In genomic region chrX:129678881-129679195, GRCh38 we compare ENCODE assay signal across 10 cellular contexts. TPM values are rescaled to one million over a fixed set of nuclear protein-coding genes. Genes with fewer than 3 reads are reported as not detected.
DNase-seq lines count a peak whose midpoint lies in the region; ATAC-seq, FAIRE-seq and TF ChIP-seq lines count a peak whose summit lies in the region.
"Had no signal": no experiment of that assay in that cellular context is flagged by ENCODE, and none has a peak within 500 bp of the region (broad histone marks: within the 10 kb centered on the region; RNA-seq: fewer than 3 reads in every experiment).

No MANE protein-coding gene starts in this region.

- peak overlapping the region in 7 of 11 experiments; percentile 48 to 70 (median 57); a peak in 6 of 22 replicates for H3K27ac ChIP-seq in BLaER1 treated with 17β-estradiol and CSF1 and Interleukin-3, amounts not matched to agents 10 nM and 100 nM
- H3K27ac ChIP-seq in GM12878 (ENCODE audit: control insufficient read depth, insufficient read depth): no peak overlapping the region
- no peak overlapping the region for H3K27ac ChIP-seq in neutrophil
- H3K27ac ChIP-seq: cardiac muscle cell had no signal

- H3K4me3 Mint-ChIP-seq in HFFc6: peak overlapping the region; percentile 68
- H3K4me3 Mint-ChIP-seq in chondrocyte (ENCODE audit: unreplicated experiment): no peak overlapping the region

- peak overlapping the region in 6 of 11 experiments; percentile 53 to 69 (median 58); a peak in 8 of 22 replicates for H3K9ac ChIP-seq in BLaER1 treated with 17β-estradiol and CSF1 and Interleukin-3, amounts not matched to agents 10 nM and 100 nM
- H3K9ac ChIP-seq in GM12878 (ENCODE audit: control insufficient read depth, insufficient read depth, low read length): no peak overlapping the region

- TF ChIP-seq CTCF in HFFc6 (IDR thresholded peaks at IDR 0.05): no peak
- no peak for TF ChIP-seq CTCF in GM12878 (IDR thresholded peaks at IDR 0.05 in 2 of 3, conservative IDR thresholded peaks at IDR 0.05 in 1 of 3; ENCODE audit: control insufficient read depth in 2 of 3, extremely low read depth in 1 of 3, insufficient read depth in 1 of 3, low read depth in 3 of 3, low read length in 3 of 3)
- TF ChIP-seq CTCF in neutrophil (IDR thresholded peaks at IDR 0.05): no peak
- no peak for TF ChIP-seq CTCF in chondrocyte (IDR thresholded peaks at IDR 0.05)

- peak overlapping the region; percentile 29; the same call in 1 of the 2 replicates for H2AFZ ChIP-seq in GM12878 (ENCODE audit: control insufficient read depth, low read depth, low read length)

- WGBS in GM12878 (ENCODE audit: insufficient coverage, insufficient replicate concordance, low lambda C conversion rate, missing lambda C conversion rate): 33% methylated on average over 4 of the region's 4 CpGs

- POLR2A ChIA-PET in GM12878 (lab: Charles Lee): no interaction called here

- no peaks in the 10 kb centered on the region for H3K9me3 Mint-ChIP-seq in HFFc6
- peaks cover 1% of the 10 kb centered on the region for H3K9me3 Mint-ChIP-seq in chondrocyte (ENCODE audit: low read depth)

- H3K9me3 ChIP-seq in BLaER1 treated with 17β-estradiol and CSF1 and Interleukin-3, amounts not matched to agents 10 nM and 100 nM (replicated peaks in 1 of 11): peaks cover 0 to 8% (median 0%) of the 10 kb centered on the region in 11 experiments; a peak in 3 of 22 replicates
- H3K9me3 ChIP-seq in GM12878 (replicated peaks; ENCODE audit: control insufficient read depth, insufficient read depth, low read length) (no peaks in the 10 kb centered on the region), neutrophil (no peaks in the 10 kb centered on the region)
- H3K9me3 ChIP-seq: HAP-1 had no signal

- CTCF ChIA-PET in GM12878 (lab: Yijun Ruan, JAX): interaction anchor here (1.0 to 2.2 kb wide), 4 partner anchors 48 to 247 kb away, joined by 4 to 8 read pairs (median 6); no protein-coding TSS in a partner anchor

- DNase-seq in HFFc6 (no peak), GM12878 (ENCODE audit: low read depth, low spot score) (no peak), chondrocyte (ENCODE audit: low spot score) (no peak), RCC 7860 (ENCODE audit: low spot score) (no peak), iPS-NIHi11 (ENCODE audit: low spot score) (no peak)

- H3K4me1 Mint-ChIP-seq in HFFc6 (ENCODE audit: low read depth): peaks cover 16% of the 10 kb centered on the region; the same call in 1 of the 2 replicates
- peaks cover 4% of the 10 kb centered on the region for H3K4me1 Mint-ChIP-seq in chondrocyte (ENCODE audit: low read depth)

- no peaks in the 10 kb centered on the region for H3K79me2 ChIP-seq in GM12878 (ENCODE audit: control insufficient read depth, insufficient read depth, low read length)

- TF ChIP-seq POLR2A in GM12878 (IDR thresholded peaks at IDR 0.05; ENCODE audit: low read depth, low read length): no peak

- peaks cover 10 to 18% (median 16%) of the 10 kb centered on the region in 10 experiments; a peak in 17 of 20 replicates for H3K4me1 ChIP-seq in BLaER1 treated with 17β-estradiol and CSF1 and Interleukin-3, amounts not matched to agents 10 nM and 100 nM
- H3K4me1 ChIP-seq in GM12878 (ENCODE audit: control insufficient read depth, insufficient read depth, low read length) (no peaks in the 10 kb centered on the region; the same call in 1 of the 2 replicates), neutrophil (ENCODE audit: control insufficient read depth in 1 of 2, insufficient read depth in 1 of 2, low read depth in 1 of 2, low read length in 1 of 2) (peaks cover 13% of the 10 kb centered on the region in 2 experiments)
- H3K4me1 ChIP-seq: HAP-1 had no signal

- in situ Hi-C loops in GM12878 (cut with MboI): no loop called here

- TF ChIP-seq RAD21 in GM12878 (IDR thresholded peaks at IDR 0.05; ENCODE audit: insufficient read depth, low read depth, low read length): no peak

- no peaks in the 10 kb centered on the region for H3K36me3 ChIP-seq in BLaER1 treated with 17β-estradiol and CSF1 and Interleukin-3, amounts not matched to agents 10 nM and 100 nM
- H3K36me3 ChIP-seq in GM12878 (ENCODE audit: control insufficient read depth in 2 of 2, insufficient read depth in 2 of 2, low read length in 1 of 2): no peaks in the 10 kb centered on the region
- H3K36me3 ChIP-seq in neutrophil: no peaks in the 10 kb centered on the region
- H3K36me3 ChIP-seq: cardiac muscle cell, HAP-1 had no signal

- peaks cover 3% of the 10 kb centered on the region for H3K27me3 Mint-ChIP-seq in HFFc6 (ENCODE audit: insufficient read depth)
- no peaks in the 10 kb centered on the region for H3K27me3 Mint-ChIP-seq in chondrocyte (ENCODE audit: low read depth)

- H3K4me2 ChIP-seq in BLaER1 treated with 17β-estradiol and CSF1 and Interleukin-3, amounts not matched to agents 10 nM and 100 nM: peak overlapping the region; percentile 59 to 83 (median 71)
- H3K4me2 ChIP-seq in GM12878 (ENCODE audit: control insufficient read depth, insufficient read depth): peak overlapping the region; percentile 71; the same call in 1 of the 2 replicates

- no peaks in the 10 kb centered on the region; a peak in 1 of 22 replicates for H4K20me1 ChIP-seq in BLaER1 treated with 17β-estradiol and CSF1 and Interleukin-3, amounts not matched to agents 10 nM and 100 nM
- no peaks in the 10 kb centered on the region for H4K20me1 ChIP-seq in GM12878 (ENCODE audit: control insufficient read depth, insufficient read depth)

- H3K27ac Mint-ChIP-seq in HFFc6 (no peak overlapping the region; the same call in 1 of the 2 replicates), chondrocyte (ENCODE audit: unreplicated experiment) (no peak overlapping the region)

- ATAC-seq in GM12878 (no peak), HG03280 (IDR thresholded peaks at IDR 0.05; ENCODE audit: unreplicated experiment) (no peak)

- TF ChIP-seq EP300 in GM12878 (IDR thresholded peaks at IDR 0.05; ENCODE audit: borderline replicate concordance in 1 of 2, control insufficient read depth in 1 of 2, low read depth in 2 of 2, low read length in 2 of 2): no peak

- RAD21 ChIA-PET in GM12878 (lab: Charles Lee; ENCODE audit: unreplicated experiment): no interaction called here

- no peak for FAIRE-seq in GM12878 (lab: Jason Lieb, UNC)
- no peak for FAIRE-seq in RCC 7860 (lab: Jason Lieb, UNC)

- peaks cover 51 to 91% (median 72%) of the 10 kb centered on the region in 11 experiments for H3K27me3 ChIP-seq in BLaER1 treated with 17β-estradiol and CSF1 and Interleukin-3, amounts not matched to agents 10 nM and 100 nM
- H3K27me3 ChIP-seq in GM12878 (replicated peaks in 1 of 2; ENCODE audit: control insufficient read depth in 2 of 2, insufficient read depth in 2 of 2, low read length in 1 of 2) (no peaks in the 10 kb centered on the region; a peak in 1 of 4 replicates), neutrophil (no peaks in the 10 kb centered on the region)

- no peaks in the 10 kb centered on the region for H3K36me3 Mint-ChIP-seq in HFFc6 (ENCODE audit: low read depth)
- H3K36me3 Mint-ChIP-seq in chondrocyte (ENCODE audit: low read depth): no peaks in the 10 kb centered on the region

- no TSS peak for BruUV-seq in GM12878 (replicated peaks; lab: Mats Ljungman, UMichigan)

- H3K4me3 ChIP-seq in BLaER1 treated with 17β-estradiol and CSF1 and Interleukin-3, amounts not matched to agents 10 nM and 100 nM: peak overlapping the region in 8 of 10 experiments; percentile 9 to 57 (median 40); a peak in 6 of 20 replicates
- H3K4me3 ChIP-seq in GM12878 (0 out of 2 replicates have a peak overlapping the region, but pooled peaks have one; percentile 36), neutrophil (ENCODE audit: low read depth in 1 of 2, low read length in 1 of 2) (peak overlapping the region; percentile 40 to 51)
- H3K4me3 ChIP-seq: cardiac muscle cell, HAP-1 had no signal

- intact Hi-C loops in GM12878 (cut with micrococcal nuclease; ENCODE audit: unreplicated experiment): no loop called here

- SMC1A ChIA-PET in GM12878 (lab: Charles Lee; ENCODE audit: uncharacterized antibody, unreplicated experiment): interaction anchor here (0.6 to 1.4 kb wide), 2 partner anchors 80 to 249 kb away, joined by 3 to 4 read pairs; no protein-coding TSS in a partner anchor

RNA-seq across cellular contexts. Expression of gene APLN, which starts 24.1 kb away (rescaled TPM):
- under 1 TPM in 5 of 6 experiments, not detected in 1; 0.09 to 0.37 (median 0.27) TPM for total RNA-seq in HFFc6 (2021; fragmentation: NEBNext Ultra II Directional; extraction: Animal tissue kit (Norgen Biotek cat#: 25700))
- not detected in 2 replicates for total RNA-seq in GM12878 (2013; cell fraction: nucleolus; rRNA removed)
- total RNA-seq in GM12878 (2014; rRNA removed) (not detected in 2 replicates), GM12878 (2014; rRNA removed; fragmentation: Illumina TruSeq; extraction: Trizol) (not detected in 2 replicates), GM12878 (2021) (not detected in 2 replicates), chondrocyte (0.19 to 1.3 TPM (median 1.1 TPM) in 3 replicates)
- polyA plus RNA-seq in GM12878 (2011; ENCODE audit: low read depth): not detected
- polyA plus RNA-seq in GM12878 (2011; rRNA removed) (0.31 and 0.33 TPM in 2 replicates), GM12878 (2014; fragmentation: Illumina TruSeq; extraction: Trizol) (not detected in 2 replicates), GM12878 (2014; fragmentation: Nextera tagmentation; extraction: Ambion mirVana) (not detected), GM12878 (2014; rRNA removed) (not detected in 2 replicates), GM12878 (2016; fragmentation: Nextera tagmentation; extraction: Ambion mirVana) (not detected)
- 0.58 and 0.65 TPM in 2 replicates for polyA plus RNA-seq in GM12878 (2011; cell fraction: cytosol; rRNA removed)
- polyA plus RNA-seq in GM12878 (2011; cell fraction: nucleus; rRNA removed): 0.28 and 0.37 TPM in 2 replicates
- polyA plus RNA-seq in GM12878 (2012): 0.15 and 0.45 TPM in 2 replicates
- 0.29 and 0.52 TPM in 2 replicates for polyA minus RNA-seq in GM12878 (2011; rRNA and poly(A)+ RNA removed)
- not detected in 2 replicates for polyA minus RNA-seq in GM12878 (2011; cell fraction: cytosol; rRNA and poly(A)+ RNA removed)
- polyA minus RNA-seq in GM12878 (2011; cell fraction: nucleus; rRNA and poly(A)+ RNA removed): 0.10 TPM in 1 of 2 replicates, not detected in the other

RNA-seq across cellular contexts. Expression of gene XPNPEP2, which starts 59.9 kb away (rescaled TPM):
- total RNA-seq in HFFc6 (2021; fragmentation: NEBNext Ultra II Directional; extraction: Animal tissue kit (Norgen Biotek cat#: 25700)): not detected
- not detected in 2 replicates for total RNA-seq in GM12878 (2013; cell fraction: nucleolus; rRNA removed)
- 0.17 and 0.27 TPM in 2 replicates for total RNA-seq in GM12878 (2014; rRNA removed)
- total RNA-seq in GM12878 (2014; rRNA removed; fragmentation: Illumina TruSeq; extraction: Trizol): 0.13 and 0.14 TPM in 2 replicates
- 0.21 and 0.27 TPM in 2 replicates for total RNA-seq in GM12878 (2021)
- 0.13 TPM for polyA plus RNA-seq in GM12878 (2011; ENCODE audit: low read depth)
- 0.04 TPM in 2 replicates for polyA plus RNA-seq in GM12878 (2011; rRNA removed)
- polyA plus RNA-seq in GM12878 (2011; cell fraction: cytosol; rRNA removed): 0.05 and 0.06 TPM in 2 replicates
- 0.04 and 0.06 TPM in 2 replicates for polyA plus RNA-seq in GM12878 (2011; cell fraction: nucleus; rRNA removed)
- polyA plus RNA-seq in GM12878 (2012): 0.05 and 0.07 TPM in 2 replicates
- 0.21 and 0.32 TPM in 2 replicates for polyA plus RNA-seq in GM12878 (2014; fragmentation: Illumina TruSeq; extraction: Trizol)
- polyA plus RNA-seq in GM12878 (2014; fragmentation: Nextera tagmentation; extraction: Ambion mirVana): under 1 TPM; 0.08 to 0.26 TPM
- 0.24 and 0.37 TPM in 2 replicates for polyA plus RNA-seq in GM12878 (2014; rRNA removed)
- under 1 TPM; 0.05 to 0.06 TPM for polyA plus RNA-seq in GM12878 (2016; fragmentation: Nextera tagmentation; extraction: Ambion mirVana)
- not detected in 2 replicates for polyA minus RNA-seq in GM12878 (2011; rRNA and poly(A)+ RNA removed)
- not detected in 2 replicates for polyA minus RNA-seq in GM12878 (2011; cell fraction: cytosol; rRNA and poly(A)+ RNA removed)
- not detected in 2 replicates for polyA minus RNA-seq in GM12878 (2011; cell fraction: nucleus; rRNA and poly(A)+ RNA removed)
- total RNA-seq in chondrocyte: not detected in 3 replicates
- total RNA-seq: cardiac muscle cell had no signal
- polyA plus RNA-seq: cardiac muscle cell had no signal

Comparison
In these comparisons a context has a peak if more than half of its experiments do, and no peak if none do; other contexts are left out.
1. H3K27ac ChIP-seq: peak in BLaER1 treated with 17β-estradiol and CSF1 and Interleukin-3, amounts not matched to agents 10 nM and 100 nM (7 of 11); none in GM12878 (single experiment) and neutrophil (single experiment).
2. Peak in every context shown above with its lines, with median percentiles within 50 percentile points of each other: H3K4me3 ChIP-seq.